ENCODE assay signal across 8 cellular contexts in genomic region chr19:41792513-41793413, GRCh38. TPM values are rescaled to one million over a fixed set of nuclear protein-coding genes. Genes with fewer than 3 reads are reported as not detected.
DNase-seq lines count a peak whose midpoint lies in the region; TF ChIP-seq lines count a peak whose summit lies in the region.

No MANE protein-coding gene starts in this region.

- no peaks in the 10 kb centered on the region for H3K36me3 Mint-ChIP-seq in activated T-cell treated with anti-CD3 and anti-CD28 coated beads, Interleukin-2, amount 50 U/mL, for 24 hours (ENCODE audit: low read depth)

- H3K4me3 Mint-ChIP-seq in activated T-cell treated with anti-CD3 and anti-CD28 coated beads, Interleukin-2, amount 50 U/mL, for 24 hours = no peak overlapping the region

- no peak overlapping the region for H3K4me3 ChIP-seq in fibroblast of villous mesenchyme (ENCODE audit: low read depth, low read length)

- peaks cover 50% of the 10 kb centered on the region for H3K27me3 Mint-ChIP-seq in activated T-cell treated with anti-CD3 and anti-CD28 coated beads, Interleukin-2, amount 50 U/mL, for 24 hours

- DNase-seq in SIG-M5 treated with dmso at 0.1 percent for 504 hours (lab: John Stamatoyannopoulos, UW; ENCODE audit: unreplicated experiment) = peak; percentile 65
- DNase-seq in SIG-M5 (lab: John Stamatoyannopoulos, UW) = no peak
- peak; percentile 71 for DNase-seq in NCI-H82 (lab: John Stamatoyannopoulos, UW)
- DNase-seq in activated T-cell treated with anti-CD3 and anti-CD28 coated beads, Interleukin-2, amount 50 U/mL, for 24 hours = peak; percentile 72
- DNase-seq in fibroblast of villous mesenchyme (ENCODE audit: low read depth) = peak; percentile 33
- DNase-seq in pulmonary artery endothelial cell (ENCODE audit: low read depth, low spot score) = peak; percentile 13
- DNase-seq in epidermal melanocyte (ENCODE audit: insufficient read length, low spot score) = no peak
- DNase-seq in NCI-H128 (lab: John Stamatoyannopoulos, UW; ENCODE audit: unreplicated experiment) = no peak

- H3K9me3 Mint-ChIP-seq in activated T-cell treated with anti-CD3 and anti-CD28 coated beads, Interleukin-2, amount 50 U/mL, for 24 hours = no peaks in the 10 kb centered on the region

- TF ChIP-seq CTCF in fibroblast of villous mesenchyme (IDR thresholded peaks at IDR 0.05; ENCODE audit: insufficient read depth, low read depth, low read length) = peak; percentile 64

- no peak overlapping the region for H3K27ac Mint-ChIP-seq in activated T-cell treated with anti-CD3 and anti-CD28 coated beads, Interleukin-2, amount 50 U/mL, for 24 hours

- H3K4me1 Mint-ChIP-seq in activated T-cell treated with anti-CD3 and anti-CD28 coated beads, Interleukin-2, amount 50 U/mL, for 24 hours (ENCODE audit: low read depth) = peaks cover 3% of the 10 kb centered on the region

RNA-seq across cellular contexts. Expression of gene CEACAM3, which starts 3.6 kb away (rescaled TPM):
- total RNA-seq in fibroblast of villous mesenchyme (not detected in 2 replicates), pulmonary artery endothelial cell (not detected in 2 replicates)

RNA-seq across cellular contexts. Expression of gene CEACAM6, which starts 37.4 kb away (rescaled TPM):
- total RNA-seq in fibroblast of villous mesenchyme (not detected in 2 replicates), pulmonary artery endothelial cell (not detected in 2 replicates)

RNA-seq across cellular contexts. Expression of gene LYPD4, which starts 51.7 kb away (rescaled TPM):
- total RNA-seq in fibroblast of villous mesenchyme (not detected in 2 replicates), pulmonary artery endothelial cell (not detected in 2 replicates)

RNA-seq across cellular contexts. Expression of gene DMRTC2, which starts 52.1 kb away (rescaled TPM):
- not detected in 2 replicates for total RNA-seq in fibroblast of villous mesenchyme
- not detected in 2 replicates for total RNA-seq in pulmonary artery endothelial cell

Comparison
In these comparisons a context has a peak if more than half of its experiments do, and no peak if none do; other contexts are left out.
1. DNase-seq: peak in SIG-M5 treated with dmso at 0.1 percent for 504 hours (single experiment), NCI-H82 (single experiment), activated T-cell treated with anti-CD3 and anti-CD28 coated beads, Interleukin-2, amount 50 U/mL, for 24 hours (single experiment), fibroblast of villous mesenchyme (single experiment) and pulmonary artery endothelial cell (single experiment); none in SIG-M5 (single experiment), epidermal melanocyte (single experiment) and NCI-H128 (single experiment).